In the genomic region with DNA sequence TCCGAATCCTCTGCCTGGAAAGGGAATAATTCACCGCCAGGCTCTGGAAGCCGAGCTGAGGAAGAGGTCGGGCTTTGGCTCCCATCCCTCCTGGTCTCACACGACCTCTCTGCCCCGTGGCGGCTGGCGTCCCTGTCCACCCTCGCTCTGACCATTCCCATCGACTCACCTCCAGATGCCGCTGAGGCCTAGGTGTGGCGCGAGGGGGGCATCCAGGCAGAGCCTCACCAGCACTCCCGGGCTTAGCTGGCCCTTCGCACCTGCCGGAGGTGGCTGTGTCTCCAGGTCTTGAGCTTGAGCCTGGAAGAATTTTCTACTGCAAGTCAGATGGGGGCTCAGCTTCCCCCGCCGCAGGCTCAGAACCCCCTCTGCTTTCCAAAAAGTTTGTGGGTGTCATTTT, we compare ENCODE assay signal across 28 cellular contexts. TPM values are rescaled to one million over a fixed set of nuclear protein-coding genes. Genes with fewer than 3 reads are reported as not detected.
"Had no signal": no experiment of that assay in that cellular context is flagged by ENCODE, and none has a peak within 500 bp of the region (broad histone marks: within the 10 kb centered on the region; RNA-seq: fewer than 3 reads in every experiment).

No MANE protein-coding gene starts in this region.

- H3K9me3 ChIP-seq: heart right ventricle, left lung, lower lobe of right lung, right atrium auricular region, right lobe of liver, stomach, thoracic aorta, tibial artery, vagina had no signal

- H3K27ac Mint-ChIP-seq: mesothelial cell of epicardium; naive B cell; natural killer cell; nephron progenitor cell; progenitor cell of endocrine pancreas; stimulated activated naive B cell treated with anti-CD40 and anti-IgM and Interleukin-4, amounts not matched to agents 10 μg/mL and 1 μg/mL and 100 μg/mL, for 72 hours had no signal

- H3K27me3 Mint-ChIP-seq: naive B cell; stimulated activated naive B cell treated with anti-CD40 and anti-IgM and Interleukin-4, amounts not matched to agents 10 μg/mL and 1 μg/mL and 100 μg/mL, for 72 hours had no signal

- H3K4me1 Mint-ChIP-seq: naive B cell; natural killer cell; stimulated activated naive B cell treated with anti-CD40 and anti-IgM and Interleukin-4, amounts not matched to agents 10 μg/mL and 1 μg/mL and 100 μg/mL, for 72 hours had no signal

- DNase-seq: heart right ventricle; left colon; lower lobe of right lung; mammary epithelial cell; mesenchymal stem cell; naive B cell; natural killer cell; nephron progenitor cell; right lobe of liver; stimulated activated CD4-positive, alpha-beta T cell treated with anti-CD3 and anti-CD28 coated beads, Interleukin-1b, Interleukin-23, amount 100 ng/mL, for 48 hours; stimulated activated CD4-positive, alpha-beta T cell treated with anti-CD3 and anti-CD28 coated beads, Interleukin-2, amount 100 ng/mL, for 48 hours; stimulated activated CD4-positive, alpha-beta T cell treated with anti-CD3 and anti-CD28 coated beads, Interleukin-4, amount 100 ng/mL, for 4 hours; stimulated activated naive B cell treated with anti-CD40 and anti-IgM and Interleukin-4, amounts not matched to agents 10 μg/mL and 1 μg/mL and 100 μg/mL, for 72 hours; stimulated activated naive CD8-positive, alpha-beta T cell treated with anti-CD3 and anti-CD28 coated beads, Interleukin-15, Interleukin-2, amounts not matched to agents 100 U/mL and 50 U/mL, for 24 hours; stomach had no signal

- H3K4me3 ChIP-seq: heart right ventricle, hepatocyte, left lung, lower lobe of right lung, right atrium auricular region, right lobe of liver, smooth muscle cell, stomach, thoracic aorta, tibial artery, vagina had no signal

- ATAC-seq: heart right ventricle; left colon; left lung; lower lobe of right lung; natural killer cell; right lobe of liver; stimulated activated naive B cell treated with anti-CD40 and anti-IgM and Interleukin-4, amounts not matched to agents 10 μg/mL and 1 μg/mL and 100 μg/mL, for 72 hours; stimulated activated naive CD8-positive, alpha-beta T cell treated with anti-CD3 and anti-CD28 coated beads, Interleukin-15, Interleukin-2, amounts not matched to agents 100 U/mL and 50 U/mL, for 24 hours had no signal

- H3K9me3 Mint-ChIP-seq: mesothelial cell of epicardium, natural killer cell, nephron progenitor cell had no signal

- FAIRE-seq: keratinocyte had no signal

- H3K36me3 ChIP-seq: heart right ventricle, left lung, lower lobe of right lung, right atrium auricular region, right lobe of liver, stomach, thoracic aorta, tibial artery, vagina had no signal

- H3K4me1 ChIP-seq: parathyroid adenoma, right lobe of liver had no signal

- H3K4me2 ChIP-seq: hepatocyte, smooth muscle cell had no signal

- H3K27me3 ChIP-seq: right atrium auricular region, right lobe of liver, stomach, tibial artery, vagina had no signal

- H3K79me2 ChIP-seq: hepatocyte, parathyroid adenoma had no signal

- H3K27ac ChIP-seq: hepatocyte, left lung, lower lobe of right lung, parathyroid adenoma, right atrium auricular region, right lobe of liver, stomach, thoracic aorta, tibial artery, vagina had no signal

- H3K36me3 Mint-ChIP-seq: mesothelial cell of epicardium; naive B cell; natural killer cell; stimulated activated naive B cell treated with anti-CD40 and anti-IgM and Interleukin-4, amounts not matched to agents 10 μg/mL and 1 μg/mL and 100 μg/mL, for 72 hours had no signal

- H3K4me3 Mint-ChIP-seq: mesothelial cell of epicardium; natural killer cell; nephron progenitor cell; stimulated activated naive B cell treated with anti-CD40 and anti-IgM and Interleukin-4, amounts not matched to agents 10 μg/mL and 1 μg/mL and 100 μg/mL, for 72 hours had no signal

- H3K9ac ChIP-seq: parathyroid adenoma had no signal

- H2AFZ ChIP-seq: hepatocyte, parathyroid adenoma had no signal

RNA-seq across cellular contexts. Expression of gene SMOC2, which starts 28.5 kb away (rescaled TPM):
- total RNA-seq: mammary epithelial cell, mononuclear cell, natural killer cell, pulmonary artery endothelial cell had no signal
- polyA plus RNA-seq: mammary epithelial cell had no signal
